Comparison of ENCODE assay signal across 8 cellular contexts in genomic region chr1:166875734-166876539, GRCh38. TPM values are rescaled to one million over a fixed set of nuclear protein-coding genes. Genes with fewer than 3 reads are reported as not detected.
A peak's percentile ranks its signal among the peaks of the same experiment; 100 is the strongest.
DNase-seq lines count a peak whose midpoint lies in the region; ATAC-seq, FAIRE-seq and TF ChIP-seq lines count a peak whose summit lies in the region.

TSS of gene TADA1 (minus strand) at chr1:166876264. CDS start at chr1:166876233, 31 bp downstream.

- H3K36me3 ChIP-seq in KOPT-K1 (ENCODE audit: insufficient read depth, low read length) (peaks cover 12% of the 10 kb centered on the region; the same call in 1 of the 2 replicates), esophagus muscularis mucosa (no peaks in the 10 kb centered on the region), muscle layer of duodenum (ENCODE audit: control insufficient read depth in 1 of 2, insufficient read depth in 2 of 2, low read length in 2 of 2) (no peaks in the 10 kb centered on the region)

- no peaks in the 10 kb centered on the region for H3K9me3 ChIP-seq in KOPT-K1 (ENCODE audit: insufficient read depth, low read length, poor library complexity, severe bottlenecking)
- H3K9me3 ChIP-seq in esophagus muscularis mucosa: no peaks in the 10 kb centered on the region
- H3K9me3 ChIP-seq in muscle layer of duodenum (ENCODE audit: control insufficient read depth in 1 of 2, low read length in 2 of 2): no peaks in the 10 kb centered on the region

- peak; percentile 93 for FAIRE-seq in RCC 7860 (lab: Jason Lieb, UNC)

- H3K27ac ChIP-seq in KOPT-K1 (ENCODE audit: low read depth, low read length, poor library complexity, severe bottlenecking) (peak within 1 kb of the TSS; percentile 77), esophagus muscularis mucosa (replicated peaks in 1 of 4) (peak within 1 kb of the TSS; percentile 92 to 96 (median 94)), muscle layer of duodenum (ENCODE audit: low read length) (peak within 1 kb of the TSS; percentile 48)

- H3K36me3 Mint-ChIP-seq in activated T-cell treated with anti-CD3 and anti-CD28 coated beads, Interleukin-2, amount 50 U/mL, for 72 hours (ENCODE audit: insufficient read depth in 2 of 2): peaks cover 0 to 4% of the 10 kb centered on the region in 2 donors

- H3K27me3 ChIP-seq in esophagus muscularis mucosa (no peaks in the 10 kb centered on the region), muscle layer of duodenum (ENCODE audit: low read depth, low read length) (no peaks in the 10 kb centered on the region)

- no peaks in the 10 kb centered on the region for H3K27me3 Mint-ChIP-seq in activated T-cell treated with anti-CD3 and anti-CD28 coated beads, Interleukin-2, amount 50 U/mL, for 72 hours (ENCODE audit: low read depth)

- peaks cover 27 to 45% (median 42%) of the 10 kb centered on the region in 4 donors for H3K4me1 ChIP-seq in esophagus muscularis mucosa
- peaks cover 6 to 25% of the 10 kb centered on the region in 2 donors for H3K4me1 ChIP-seq in muscle layer of duodenum (ENCODE audit: control insufficient read depth in 1 of 2, insufficient read depth in 2 of 2, low read length in 2 of 2)

- peak in 1 of 3 experiments; percentile 42 for TF ChIP-seq CTCF in esophagus muscularis mucosa (IDR thresholded peaks at IDR 0.05)

- DNase-seq in DMS79 treated with DMSO at 0.1 percent for 48 hours (lab: John Stamatoyannopoulos, UW) (peak; percentile 99), RCC 7860 (ENCODE audit: low spot score) (peak; percentile 96), esophagus muscularis mucosa (ENCODE audit: extremely low spot score) (peak; percentile 100)
- peak; percentile 98 to 100 for DNase-seq in activated T-cell treated with anti-CD3 and anti-CD28 coated beads, Interleukin-2, amount 50 U/mL, for 72 hours
- DNase-seq in stimulated activated CD8-positive, alpha-beta memory T cell treated with anti-CD3 and anti-CD28 coated beads, Interleukin-7, amount 100 ng/mL, for 4 hours (ENCODE audit: low read depth in 2 of 2): peak; percentile 98 to 99

- H3K4me3 Mint-ChIP-seq in activated T-cell treated with anti-CD3 and anti-CD28 coated beads, Interleukin-2, amount 50 U/mL, for 72 hours: peak within 1 kb of the TSS; percentile 81 to 87

- peak within 1 kb of the TSS; percentile 86 to 95 (median 90) for H3K4me3 ChIP-seq in esophagus muscularis mucosa
- peak within 1 kb of the TSS; percentile 73 to 82 for H3K4me3 ChIP-seq in muscle layer of duodenum (ENCODE audit: low read depth in 1 of 2, low read length in 2 of 2)

- ATAC-seq in GM21786 (IDR thresholded peaks at IDR 0.05; ENCODE audit: unreplicated experiment): peak; percentile 94
- ATAC-seq in activated T-cell treated with anti-CD3 and anti-CD28 coated beads, Interleukin-2, amount 50 U/mL, for 72 hours (replicated peaks in 1 of 2): peak; percentile 86 to 87

- peak; percentile 44 for TF ChIP-seq POLR2A in esophagus muscularis mucosa (IDR thresholded peaks at IDR 0.05; ENCODE audit: low read depth)

- intact Hi-C loops in esophagus muscularis mucosa (cut with DNase I): loop anchor here (2.0 kb wide), 1 partner anchor 345 kb away; the partner anchor contains the start of gene POU2F1

- TF ChIP-seq EP300 in esophagus muscularis mucosa (IDR thresholded peaks at IDR 0.05): no peak

- peak within 1 kb of the TSS; percentile 96 for H3K27ac Mint-ChIP-seq in activated T-cell treated with anti-CD3 and anti-CD28 coated beads, Interleukin-2, amount 50 U/mL, for 72 hours

- peaks cover 0 to 3% of the 10 kb centered on the region in 2 donors for H3K9me3 Mint-ChIP-seq in activated T-cell treated with anti-CD3 and anti-CD28 coated beads, Interleukin-2, amount 50 U/mL, for 72 hours

- peaks cover 41% of the 10 kb centered on the region for H3K4me1 Mint-ChIP-seq in activated T-cell treated with anti-CD3 and anti-CD28 coated beads, Interleukin-2, amount 50 U/mL, for 72 hours (ENCODE audit: low read depth)

- under 1% methylated on average over 38 of the region's 84 CpGs for WGBS in esophagus muscularis mucosa

RNA-seq across cellular contexts. Expression of gene TADA1, which starts in this region (rescaled TPM):
- 10 to 100 TPM; 17.3 to 17.9 TPM for total RNA-seq in activated T-cell treated with anti-CD3 and anti-CD28 coated beads, Interleukin-2, amount 50 U/mL, for 72 hours
- 10 to 100 TPM in 1 of 4 donors, 1 to 10 TPM in 3; 7.3 to 11.5 (median 8.0) TPM for total RNA-seq in esophagus muscularis mucosa

Comparison
In these comparisons a context has a peak if more than half of its experiments do, and no peak if none do; other contexts are left out.
1. Peak in every context shown above with its lines: DNase-seq, ATAC-seq, H3K4me3 ChIP-seq and H3K27ac ChIP-seq.